8 cellular contexts compared by ENCODE assay signal in genomic region chr5:177607452-177608192, GRCh38. TPM values are rescaled to one million over a fixed set of nuclear protein-coding genes. Genes with fewer than 3 reads are reported as not detected.
A peak's percentile ranks its signal among the peaks of the same experiment; 100 is the strongest.
DNase-seq lines count a peak whose midpoint lies in the region; ATAC-seq, FAIRE-seq and TF ChIP-seq lines count a peak whose summit lies in the region.

No MANE protein-coding gene starts in this region.

- H3K27ac ChIP-seq in WERI-Rb-1: no peak overlapping the region

- H3K9me3 ChIP-seq in WERI-Rb-1 (ENCODE audit: severe bottlenecking): no peaks in the 10 kb centered on the region

- H3K27me3 ChIP-seq in WERI-Rb-1 (ENCODE audit: insufficient read depth, low read depth, severe bottlenecking) (no peaks in the 10 kb centered on the region), bronchial epithelial cell (ENCODE audit: control insufficient read depth, insufficient read depth, low read length) (no peaks in the 10 kb centered on the region)

- ATAC-seq in HG02642 (IDR thresholded peaks at IDR 0.05; ENCODE audit: poor library complexity, unreplicated experiment) (peak; percentile 39), HG03565 (IDR thresholded peaks at IDR 0.05; ENCODE audit: unreplicated experiment) (no peak)

- H3K4me3 ChIP-seq in WERI-Rb-1 (ENCODE audit: low read depth, low read length) (no peak overlapping the region), bronchial epithelial cell (ENCODE audit: low read depth, low read length) (no peak overlapping the region)

- TF ChIP-seq CTCF in WERI-Rb-1 (IDR thresholded peaks at IDR 0.05; ENCODE audit: low read depth, low read length): peak; percentile 80
- peak; percentile 91 for TF ChIP-seq CTCF in bronchial epithelial cell (IDR thresholded peaks at IDR 0.05; ENCODE audit: insufficient read depth, low read length, severe bottlenecking)

- H3K36me3 ChIP-seq in WERI-Rb-1 (no peaks in the 10 kb centered on the region), bronchial epithelial cell (ENCODE audit: control insufficient read depth, insufficient read depth, low read length) (peaks cover 9% of the 10 kb centered on the region)

- FAIRE-seq in bronchial epithelial cell (lab: Jason Lieb, UNC): no peak

- DNase-seq in D341Med (ENCODE audit: low spot score) (peak; percentile 92), NCI-H2196 treated with DMSO at 0.1 percent for 48 hours (lab: John Stamatoyannopoulos, UW; ENCODE audit: unreplicated experiment) (peak; percentile 75), WERI-Rb-1 (peak; percentile 79), bronchial epithelial cell (ENCODE audit: low read depth) (peak; percentile 67), kidney glomerular epithelial cell (lab: John Stamatoyannopoulos, UW) (peak; percentile 71)
- peak; percentile 74 for DNase-seq in stimulated activated CD4-positive, alpha-beta T cell treated with anti-CD3 and anti-CD28 coated beads, Interleukin-1b, Interleukin-23, amount 100 ng/mL, for 48 hours

RNA-seq across cellular contexts. Expression of gene B4GALT7, which starts 7.7 kb away (rescaled TPM):
- 35.8 and 36.9 TPM in 2 replicates for total RNA-seq in bronchial epithelial cell

RNA-seq across cellular contexts. Expression of gene TMED9, which starts 15.6 kb away (rescaled TPM):
- total RNA-seq in bronchial epithelial cell: 184 and 203 TPM in 2 replicates

RNA-seq across cellular contexts. Expression of gene FAM193B, which starts 53.3 kb away (rescaled TPM):
- total RNA-seq in bronchial epithelial cell: 14.0 and 17.2 TPM in 2 replicates
